ENCODE assay signal across 16 cellular contexts in the genomic region with DNA sequence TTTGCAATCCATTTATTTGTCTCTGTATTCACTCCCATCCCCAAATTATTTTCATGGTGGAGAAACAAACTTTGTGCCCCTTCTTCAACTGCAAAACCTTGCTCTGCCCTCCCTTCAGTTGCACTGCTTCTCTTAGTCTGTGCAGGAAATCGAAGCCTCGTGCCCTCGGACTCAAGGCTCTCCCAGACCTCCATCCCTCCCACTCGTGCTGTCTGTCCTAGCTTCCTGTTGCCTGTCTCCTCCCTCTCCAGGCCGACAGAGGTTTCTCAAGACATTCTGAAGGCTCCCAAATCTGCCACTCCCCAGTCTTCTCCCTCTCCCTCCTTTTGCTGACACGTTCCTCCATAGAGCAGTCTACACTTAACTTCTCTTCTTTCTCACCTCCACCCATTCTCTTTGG.
"Had no signal": no experiment of that assay in that cellular context is flagged by ENCODE, and none has a peak within 500 bp of the region (broad histone marks: within the 10 kb centered on the region; RNA-seq: fewer than 3 reads in every experiment).

No MANE protein-coding gene starts in this region.

- H3K27ac ChIP-seq: epithelial cell of prostate, esophagus muscularis mucosa, gastroesophageal sphincter, suprapubic skin, thyroid gland had no signal

- H3K36me3 ChIP-seq: esophagus muscularis mucosa, gastroesophageal sphincter, suprapubic skin, thyroid gland, uterus had no signal

- H3K9me3 ChIP-seq: esophagus muscularis mucosa, gastroesophageal sphincter, suprapubic skin, thyroid gland, uterus had no signal

- H3K27me3 ChIP-seq: esophagus muscularis mucosa, gastroesophageal sphincter, suprapubic skin, thyroid gland, uterus had no signal

- H3K4me3 ChIP-seq: esophagus muscularis mucosa, gastroesophageal sphincter, suprapubic skin, thyroid gland, uterus had no signal

- DNase-seq: effector memory CD4-positive, alpha-beta T cell; foreskin fibroblast; glutamatergic neuron; immature natural killer cell; left cardiac atrium; natural killer cell; posterior cingulate gyrus; small intestine; stimulated activated CD4-positive, alpha-beta T cell treated with anti-CD3 and anti-CD28 coated beads, Interleukin-2, amount 100 ng/mL, for 48 hours; stimulated activated naive CD4-positive, alpha-beta T cell treated with Interleukin-2 at 50 U/mL for 16 hours; thyroid gland; uterus had no signal
